ENCODE assay signal across 27 cellular contexts in the genomic region with DNA sequence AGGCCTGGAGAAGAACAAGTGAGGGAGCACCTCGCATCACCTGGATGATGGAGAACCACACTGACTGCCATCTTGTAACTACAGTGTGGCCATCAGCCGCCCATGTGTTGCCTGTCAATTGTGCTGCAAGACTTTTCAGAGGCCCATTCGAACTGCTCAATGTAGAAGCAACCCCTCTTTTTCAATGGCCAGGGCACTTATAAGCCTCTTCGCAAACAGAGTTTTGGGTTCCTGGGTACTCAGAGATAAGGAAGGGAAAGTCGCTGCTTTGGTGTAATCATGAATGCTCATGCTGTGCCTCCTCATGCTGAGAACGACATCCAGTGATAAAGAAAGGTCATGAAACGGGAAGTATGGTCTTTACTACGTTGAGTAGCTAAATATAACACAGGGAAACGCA.
DNase-seq lines count a peak whose midpoint lies in the region; ATAC-seq and TF ChIP-seq lines count a peak whose summit lies in the region.
"Had no signal": no experiment of that assay in that cellular context is flagged by ENCODE, and none has a peak within 500 bp of the region (broad histone marks: within the 10 kb centered on the region; RNA-seq: fewer than 3 reads in every experiment).

No MANE protein-coding gene starts in this region.

- no peaks in the 10 kb centered on the region for H3K9me3 ChIP-seq in cardiac muscle cell (ENCODE audit: low read depth)
- H3K9me3 ChIP-seq: colonic mucosa, esophagus squamous epithelium, gastroesophageal sphincter, neutrophil, Peyer's patch had no signal

- ATAC-seq in left cardiac atrium = no peak
- ATAC-seq in GM19395 (IDR thresholded peaks at IDR 0.05; ENCODE audit: unreplicated experiment) = no peak
- ATAC-seq in GM19023 (IDR thresholded peaks at IDR 0.05; ENCODE audit: unreplicated experiment) = no peak
- no peak for ATAC-seq in GM21526 (IDR thresholded peaks at IDR 0.05; ENCODE audit: low FRiP score, unreplicated experiment)
- ATAC-seq: activated CD4-positive, CD25-positive, alpha-beta regulatory T cell treated with anti-CD3 and anti-CD28 coated beads, Interleukin-2, amount 50 U/mL, for 24 hours; activated CD8-positive, alpha-beta T cell treated with anti-CD3 and anti-CD28 coated beads, Interleukin-2, amount 10 ng/mL, durations not matched to agents 7 days and 5 days; effector memory CD8-positive, alpha-beta T cell; gastroesophageal sphincter had no signal

- no peaks in the 10 kb centered on the region for H3K36me3 ChIP-seq in cardiac muscle cell
- H3K36me3 ChIP-seq: breast epithelium, colonic mucosa, esophagus squamous epithelium, gastroesophageal sphincter, neutrophil, Peyer's patch had no signal

- intact Hi-C loops in left cardiac atrium (cut with DNase I) = no loop called here

- peak in 1 of 2 donors; percentile 85 for DNase-seq in cardiac muscle cell (ENCODE audit: low read depth in 1 of 2, low spot score in 1 of 2)
- DNase-seq in left cardiac atrium = no peak
- DNase-seq in OCI-M2 (lab: John Stamatoyannopoulos, UW; ENCODE audit: unreplicated experiment) = peak; percentile 21
- DNase-seq in globus pallidus (ENCODE audit: low spot score) = peak; percentile 38
- no peak for DNase-seq in activated CD8-positive, alpha-beta memory T cell treated with anti-CD3 and anti-CD28 coated beads, Interleukin-2, amount 50 U/mL, for 4 hours
- DNase-seq: 8988T; activated CD8-positive, alpha-beta T cell treated with anti-CD3 and anti-CD28 coated beads, Interleukin-2, amount 10 ng/mL, durations not matched to agents 7 days and 5 days; activated naive CD4-positive, alpha-beta T cell; activated T-cell treated with anti-CD3 and anti-CD28 coated beads, Interleukin-2, amount 50 U/mL, for 1 hour; AML-193; amniotic stem cell; colonic mucosa; effector memory CD8-positive, alpha-beta T cell; esophagus squamous epithelium; NCI-H1694 treated with DMSO at 0.1 percent for 48 hours; NCI-H82; Peyer's patch; stimulated activated naive CD4-positive, alpha-beta T cell had no signal

- TF ChIP-seq CTCF in cardiac muscle cell (IDR thresholded peaks at IDR 0.05; ENCODE audit: low read depth, low read length) = no peak

- peaks cover 17% of the 10 kb centered on the region for H3K4me1 ChIP-seq in cardiac muscle cell (ENCODE audit: low read depth)
- H3K4me1 ChIP-seq: breast epithelium, colonic mucosa, esophagus squamous epithelium, gastroesophageal sphincter, Peyer's patch had no signal

- H3K4me3 ChIP-seq in cardiac muscle cell = no peak overlapping the region
- H3K4me3 ChIP-seq: breast epithelium, colonic mucosa, esophagus squamous epithelium, gastroesophageal sphincter, lung, Peyer's patch, skin epidermis had no signal

- H3K27ac ChIP-seq in cardiac muscle cell = peak overlapping the region; percentile 95
- H3K27ac ChIP-seq: breast epithelium, colonic mucosa, esophagus squamous epithelium, gastroesophageal sphincter, neutrophil, Peyer's patch, skin epidermis had no signal

- H3K27me3 ChIP-seq in cardiac muscle cell = no peaks in the 10 kb centered on the region
- H3K27me3 ChIP-seq: breast epithelium, colonic mucosa, esophagus squamous epithelium, gastroesophageal sphincter, neutrophil, Peyer's patch had no signal

Comparison
In these comparisons a context has a peak if more than half of its experiments do, and no peak if none do; other contexts are left out.
1. DNase-seq: peak in OCI-M2 (single experiment) and globus pallidus (single experiment); none in left cardiac atrium (single experiment) and activated CD8-positive, alpha-beta memory T cell treated with anti-CD3 and anti-CD28 coated beads, Interleukin-2, amount 50 U/mL, for 4 hours (single experiment).